ENCODE assay signal across 1 cellular context in the genomic region with DNA sequence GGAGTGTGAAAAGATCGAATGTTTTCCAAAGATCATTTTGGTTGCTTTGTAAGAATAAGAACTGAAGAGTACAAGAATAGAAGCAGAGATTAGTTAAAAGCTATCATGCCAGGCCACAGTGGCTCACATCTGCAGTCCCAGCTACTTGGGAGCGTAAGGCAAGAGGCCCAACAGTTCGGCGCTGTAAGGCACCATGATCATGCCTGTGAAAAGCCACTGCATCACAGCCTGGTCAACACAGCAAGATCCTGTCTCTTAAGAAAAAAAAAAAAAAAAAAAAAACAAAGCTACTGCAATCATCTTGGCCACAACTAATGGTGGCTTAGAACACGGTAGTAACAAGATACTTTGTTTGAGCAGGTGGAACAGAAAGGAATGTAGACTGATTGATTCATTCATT.
TF ChIP-seq lines count a peak whose summit lies in the region.

No MANE protein-coding gene starts in this region.

TF ChIP-seq in IMR-90, 13 proteins besides CTCF, POLR2A, EP300 and RAD21 (continued from another document):
- no peak for TF ChIP-seq FOS (IDR thresholded peaks at IDR 0.05; ENCODE audit: low read depth, low read length)
- TF ChIP-seq RCOR1 (IDR thresholded peaks at IDR 0.05; ENCODE audit: insufficient replicate concordance, low read length), result no peak
- TF ChIP-seq MAFK (IDR thresholded peaks at IDR 0.05; ENCODE audit: low read depth, low read length), result no peak
